Comparison of ENCODE assay signal across 8 cellular contexts in genomic region chr1:234978397-234979291, GRCh38.
DNase-seq lines count a peak whose midpoint lies in the region; ATAC-seq and TF ChIP-seq lines count a peak whose summit lies in the region.

No MANE protein-coding gene starts in this region.

- no peaks in the 10 kb centered on the region for H3K79me1 ChIP-seq in H9 (ENCODE audit: insufficient read depth, low read depth, low read length, poor library complexity, severe bottlenecking)

- H2BK12ac ChIP-seq in H9 (ENCODE audit: insufficient read length, low read depth, low read length): no peak overlapping the region

- H3K27ac ChIP-seq in H9 (ENCODE audit: insufficient read length, low read depth, low read length): no peak overlapping the region

- no peaks in the 10 kb centered on the region for H3K9me3 Mint-ChIP-seq in H9

- no peak overlapping the region for H2BK15ac ChIP-seq in H9 (ENCODE audit: low read depth, low read length)

- TF ChIP-seq CTCF in AG09319 (IDR thresholded peaks at IDR 0.05; ENCODE audit: low read depth, low read length): peak; percentile 9; the same call in 1 of the 2 replicates
- no peak for TF ChIP-seq CTCF in H9 (conservative IDR thresholded peaks at IDR 0.05)

- no peaks in the 10 kb centered on the region for H3K9me3 ChIP-seq in H9 (ENCODE audit: control insufficient read depth, low read depth, low read length)

- no peaks in the 10 kb centered on the region for H3K27me3 ChIP-seq in H9 (ENCODE audit: insufficient read depth, low read length)

- H2BK5ac ChIP-seq in H9 (ENCODE audit: insufficient read length, low read length): no peak overlapping the region

- no peak overlapping the region for H3K4ac ChIP-seq in H9 (ENCODE audit: low read depth, low read length)

- H3K9ac ChIP-seq in H9 (ENCODE audit: extremely low read depth, insufficient read length, low read length): no peak overlapping the region

- DNase-seq in AG09319 (ENCODE audit: extremely low read depth, low read depth) (no peak), NOMO-1 (lab: John Stamatoyannopoulos, UW; ENCODE audit: unreplicated experiment in 2 of 2) (peak; percentile 60 to 84), glomerular visceral epithelial cell (ENCODE audit: extremely low spot score) (peak; percentile 56), putamen (ENCODE audit: low spot score) (peak; percentile 88), H9 (no peak)
- peak; percentile 43 for DNase-seq in activated T-helper 9 cell treated with anti-CD3 and anti-CD28 coated beads, Interleukin-2, amount 50 U/mL, for 16 hours (ENCODE audit: low read depth)

- H2BK20ac ChIP-seq in H9 (ENCODE audit: low read depth, low read length, poor library complexity, severe bottlenecking): no peak overlapping the region

- no peak overlapping the region for H4K5ac ChIP-seq in H9 (ENCODE audit: insufficient read length, low read depth, low read length)

- no peaks in the 10 kb centered on the region; the same call in 1 of the 2 replicates for H3K4me1 ChIP-seq in H9 (ENCODE audit: insufficient read depth, low read length)

- no peaks in the 10 kb centered on the region for H3K79me2 ChIP-seq in H9 (ENCODE audit: insufficient read depth, low read length)

- no peak overlapping the region for H3K56ac ChIP-seq in H9 (ENCODE audit: insufficient read length, low read depth, low read length)

- H4K20me1 ChIP-seq in H9 (ENCODE audit: control insufficient read depth, insufficient read depth, insufficient read length): no peaks in the 10 kb centered on the region

- peak overlapping the region in 1 of 3 experiments; percentile 67; a peak in 1 of 7 replicates for H3K27ac Mint-ChIP-seq in H9

- H3K36me3 Mint-ChIP-seq in H9 (ENCODE audit: insufficient read depth in 1 of 3, low read depth in 3 of 3): no peaks in the 10 kb centered on the region

- no CpG with 5 or more reads among the region's 14 CpGs for WGBS in H9 (ENCODE audit: extremely low coverage, insufficient read length, low lambda C conversion rate)

- H3K4me1 Mint-ChIP-seq in H9: peaks cover 13 to 16% of the 10 kb centered on the region in 2 experiments

- H3K4me3 Mint-ChIP-seq in H9: no peak overlapping the region

- H2BK120ac ChIP-seq in H9 (ENCODE audit: low read depth, low read length, poor library complexity, severe bottlenecking): no peak overlapping the region

- no peaks in the 10 kb centered on the region; the same call in 1 of the 2 replicates for H3K27me3 Mint-ChIP-seq in H9 (ENCODE audit: low read depth)

- H3K4me2 ChIP-seq in H9 (ENCODE audit: insufficient read depth, insufficient read length, low read length): no peak overlapping the region

- no peak overlapping the region for H2AFZ ChIP-seq in H9 (ENCODE audit: low read length)

- H3K23ac ChIP-seq in H9 (ENCODE audit: insufficient read length, low read depth, low read length): no peak overlapping the region

- H3K14ac ChIP-seq in H9 (ENCODE audit: insufficient read depth, low read length): no peak overlapping the region

- H2AK5ac ChIP-seq in H9 (ENCODE audit: insufficient read length, low read length): no peak overlapping the region

- H3K23me2 ChIP-seq in H9 (ENCODE audit: insufficient read length, low read depth, low read length, poor library complexity, severe bottlenecking): no peaks in the 10 kb centered on the region

- no peak overlapping the region for H4K8ac ChIP-seq in H9 (replicated peaks; ENCODE audit: insufficient read length, low read depth, low read length)

- no peak overlapping the region for H3K18ac ChIP-seq in H9 (ENCODE audit: insufficient read length, low read depth, low read length)

- no peak overlapping the region for H3T11ph ChIP-seq in H9 (ENCODE audit: low read length)

- H4K91ac ChIP-seq in H9 (ENCODE audit: insufficient read length, low read depth, low read length): no peak overlapping the region

- ATAC-seq in GM18519 (IDR thresholded peaks at IDR 0.05; ENCODE audit: low FRiP score, unreplicated experiment) (peak; percentile 41), HG02981 (IDR thresholded peaks at IDR 0.05; ENCODE audit: unreplicated experiment) (peak; percentile 69)

Comparison
In these comparisons a context has a peak if more than half of its experiments do, and no peak if none do; other contexts are left out.
1. DNase-seq: peak in NOMO-1 (2 of 2), activated T-helper 9 cell treated with anti-CD3 and anti-CD28 coated beads, Interleukin-2, amount 50 U/mL, for 16 hours (single experiment), glomerular visceral epithelial cell (single experiment) and putamen (single experiment); none in AG09319 (single experiment) and H9 (single experiment).